Comparison of ENCODE assay signal across 12 cellular contexts in the genomic region with DNA sequence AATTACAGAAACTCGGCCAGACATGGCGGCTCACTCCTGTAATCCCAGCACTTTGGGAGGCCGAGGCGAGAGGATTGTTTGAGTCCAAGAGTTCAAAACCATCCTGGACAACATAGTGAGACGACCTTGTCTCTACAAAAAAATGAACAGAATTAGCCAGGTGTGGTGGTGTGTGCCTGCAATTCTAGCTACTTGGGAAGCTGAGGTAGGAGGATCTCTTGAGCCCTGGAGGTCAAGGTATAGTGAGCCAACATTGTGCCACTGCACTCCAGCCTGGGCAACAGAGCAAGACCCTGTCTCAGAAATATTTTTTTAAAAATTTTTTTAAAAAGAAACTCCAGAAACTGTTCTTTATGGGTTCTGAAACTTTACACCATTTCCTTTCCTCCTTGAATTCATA. TPM values are rescaled to one million over a fixed set of nuclear protein-coding genes. Genes with fewer than 3 reads are reported as not detected.
DNase-seq lines count a peak whose midpoint lies in the region; ATAC-seq and TF ChIP-seq lines count a peak whose summit lies in the region.
"Had no signal": no experiment of that assay in that cellular context is flagged by ENCODE, and none has a peak within 500 bp of the region (broad histone marks: within the 10 kb centered on the region; RNA-seq: fewer than 3 reads in every experiment).

No MANE protein-coding gene starts in this region.

- POLR2A ChIA-PET in activated B cell treated with CpG ODN at 0.5 μM for 24 hours (lab: Charles Lee) = no interaction called here

- H4K20me1 ChIP-seq in DOHH2 (ENCODE audit: control insufficient read depth, insufficient read depth, low read depth, low read length) = no peaks in the 10 kb centered on the region

- H3K4me1 Mint-ChIP-seq in activated B cell treated with CpG ODN at 0.5 μM for 24 hours = peaks cover 61% of the 10 kb centered on the region

- CTCF ChIA-PET in activated B cell treated with CpG ODN at 0.5 μM for 24 hours (lab: Charles Lee) = no interaction called here

- peaks cover 16% of the 10 kb centered on the region for H3K9me3 Mint-ChIP-seq in activated B cell treated with CpG ODN at 0.5 μM for 24 hours

- H3K9me3 ChIP-seq in DOHH2 (ENCODE audit: control insufficient read depth, insufficient read depth, low read length) (peaks cover 22% of the 10 kb centered on the region), mucosa of rectum (ENCODE audit: control insufficient read depth in 2 of 2, low read length in 2 of 2) (peaks cover 6 to 12% of the 10 kb centered on the region in 2 donors), Peyer's patch (peaks cover 0 to 15% (median 5%) of the 10 kb centered on the region in 4 donors)

- no peak overlapping the region for H3K4me3 Mint-ChIP-seq in activated B cell treated with CpG ODN at 0.5 μM for 24 hours
- H3K4me3 Mint-ChIP-seq: CD8-positive, alpha-beta memory T cell had no signal

- intact Hi-C loops in activated B cell treated with CpG ODN at 0.5 μM for 24 hours (cut with micrococcal nuclease) = loop anchor here (5.0 kb wide), 1 partner anchor 177 kb away; a partner anchor contains a TSS

- H3K36me3 ChIP-seq in DOHH2 (ENCODE audit: control insufficient read depth, low read length) (peaks cover 10% of the 10 kb centered on the region), mucosa of rectum (ENCODE audit: control insufficient read depth in 2 of 2, insufficient read depth in 2 of 2, low read length in 2 of 2) (no peaks in the 10 kb centered on the region), Peyer's patch (no peaks in the 10 kb centered on the region)
- H3K36me3 ChIP-seq: BE2C had no signal

- H3K27me3 ChIP-seq in DOHH2 (ENCODE audit: control insufficient read depth, low read length) (no peaks in the 10 kb centered on the region), mucosa of rectum (ENCODE audit: control insufficient read depth in 2 of 2, insufficient read depth in 2 of 2, low read length in 2 of 2) (no peaks in the 10 kb centered on the region), Peyer's patch (no peaks in the 10 kb centered on the region)

- no peaks in the 10 kb centered on the region for H3K27me3 Mint-ChIP-seq in activated B cell treated with CpG ODN at 0.5 μM for 24 hours

- H3K27ac ChIP-seq in DOHH2 (ENCODE audit: low read depth, low read length) (peak overlapping the region; percentile 40; the same call in 1 of the 2 replicates), mucosa of rectum (ENCODE audit: low read depth in 2 of 2, low read length in 2 of 2) (peak overlapping the region; percentile 34 to 61), Peyer's patch (no peak overlapping the region)

- H3K9ac ChIP-seq in mucosa of rectum (ENCODE audit: low read depth in 1 of 2, low read length in 2 of 2) = no peak overlapping the region

- TF ChIP-seq POLR2A in Peyer's patch (IDR thresholded peaks at IDR 0.05) = no peak

- no peak for ATAC-seq in activated B cell treated with CpG ODN at 0.5 μM for 24 hours (ENCODE audit: low read depth)
- ATAC-seq: HCT116 had no signal

- H3K4me3 ChIP-seq in DOHH2 (ENCODE audit: low read length) = no peak overlapping the region
- no peak overlapping the region for H3K4me3 ChIP-seq in mucosa of rectum (ENCODE audit: low read length in 2 of 2)
- H3K4me3 ChIP-seq in Peyer's patch = no peak overlapping the region

- TF ChIP-seq CTCF in DOHH2 (IDR thresholded peaks at IDR 0.05; ENCODE audit: low read depth, low read length, poor library complexity, severe bottlenecking) = no peak
- TF ChIP-seq CTCF in activated B cell treated with CpG ODN at 0.5 μM for 24 hours (IDR thresholded peaks at IDR 0.05) = no peak
- no peak for TF ChIP-seq CTCF in Peyer's patch (IDR thresholded peaks at IDR 0.05)

- no peaks in the 10 kb centered on the region for H3K9me2 ChIP-seq in DOHH2 (replicated peaks; ENCODE audit: control insufficient read depth, low read length)

- peaks cover 6% of the 10 kb centered on the region for H3K36me3 Mint-ChIP-seq in activated B cell treated with CpG ODN at 0.5 μM for 24 hours (ENCODE audit: low read depth)

- peaks cover 65% of the 10 kb centered on the region for H3K4me1 ChIP-seq in DOHH2 (ENCODE audit: control insufficient read depth, low read length)
- H3K4me1 ChIP-seq in mucosa of rectum (ENCODE audit: control insufficient read depth in 2 of 2, insufficient read depth in 2 of 2, low read length in 2 of 2) = peaks cover 18 to 19% of the 10 kb centered on the region in 2 donors
- peaks cover 0 to 19% (median 7%) of the 10 kb centered on the region in 4 donors for H3K4me1 ChIP-seq in Peyer's patch
- H3K4me1 ChIP-seq: BE2C had no signal

- DNase-seq in activated B cell treated with CpG ODN at 0.5 μM for 24 hours (no peak), middle frontal gyrus (ENCODE audit: extremely low spot score, low spot score) (no peak), RPMI8226 (no peak), Peyer's patch (no peak), SKM-1 treated with dmso at 0.1 percent for 144 hours (lab: John Stamatoyannopoulos, UW; ENCODE audit: unreplicated experiment) (no peak)
- DNase-seq: BE2C; Caco-2; CD8-positive, alpha-beta memory T cell; DND-41 had no signal

- peak overlapping the region; percentile 34; the same call in 1 of the 2 replicates for H3K4me2 ChIP-seq in DOHH2 (ENCODE audit: low read length)

- peaks cover 28% of the 10 kb centered on the region for H3F3A ChIP-seq in DOHH2 (ENCODE audit: control insufficient read depth, insufficient read depth)

- no peaks in the 10 kb centered on the region for H3K79me2 ChIP-seq in DOHH2 (ENCODE audit: control insufficient read depth, low read length)

- H3K27ac Mint-ChIP-seq in activated B cell treated with CpG ODN at 0.5 μM for 24 hours = peak overlapping the region; percentile 30
- H3K27ac Mint-ChIP-seq: CD8-positive, alpha-beta memory T cell had no signal

RNA-seq across cellular contexts. Expression of a gene that starts 38.4 kb away (rescaled TPM):
- total RNA-seq in activated B cell treated with CpG ODN at 0.5 μM for 24 hours (66.8 and 71.1 TPM in 2 replicates), Peyer's patch (10 to 100 TPM; 53.7 to 96.3 (median 67.6) TPM)

RNA-seq across cellular contexts. Expression of a gene that starts 40.1 kb away (rescaled TPM):
- total RNA-seq in activated B cell treated with CpG ODN at 0.5 μM for 24 hours (33.9 and 34.5 TPM in 2 replicates), Peyer's patch (10 to 100 TPM; 14.9 to 23.1 (median 21.9) TPM)

Comparison
In these comparisons a context has a peak if more than half of its experiments do, and no peak if none do; other contexts are left out.
1. H3K27ac ChIP-seq: peak in DOHH2 (single experiment) and mucosa of rectum (2 of 2); none in Peyer's patch (0 of 4).